ENCODE assay signal across 14 cellular contexts in the genomic region with DNA sequence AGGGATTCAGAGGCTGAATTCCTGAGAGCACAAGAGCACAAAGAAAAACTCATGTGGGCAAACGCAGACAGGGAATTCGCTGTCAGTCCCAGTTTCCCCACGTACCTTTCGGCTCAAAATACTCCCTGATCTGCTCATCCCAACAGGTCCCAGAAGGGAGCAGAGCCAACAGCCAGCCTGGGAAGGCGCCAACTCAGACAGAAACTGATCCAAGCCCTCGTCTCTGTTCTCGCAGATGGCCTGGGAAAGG.
DNase-seq lines count a peak whose midpoint lies in the region; ATAC-seq and TF ChIP-seq lines count a peak whose summit lies in the region.
"Had no signal": no experiment of that assay in that cellular context is flagged by ENCODE, and none has a peak within 500 bp of the region (broad histone marks: within the 10 kb centered on the region; RNA-seq: fewer than 3 reads in every experiment).

No MANE protein-coding gene starts in this region.

- H3K9ac ChIP-seq in HUES6 (ENCODE audit: low read length) = no peak overlapping the region
- H3K9ac ChIP-seq: GM23248 had no signal

- no peak for TF ChIP-seq POLR2A in prostate gland (IDR thresholded peaks at IDR 0.05)

- intact Hi-C loops in prostate gland (cut with DNase I) = no loop called here

- H3K36me3 ChIP-seq in HUES6 (ENCODE audit: control insufficient read depth, insufficient read depth, low read length) (no peaks in the 10 kb centered on the region), prostate gland (no peaks in the 10 kb centered on the region)
- H3K36me3 ChIP-seq: sigmoid colon, suprapubic skin had no signal

- DNase-seq in NCI-H82 treated with DMSO at 0.1 percent for 48 hours (lab: John Stamatoyannopoulos, UW; ENCODE audit: unreplicated experiment) (peak; percentile 78), foreskin keratinocyte (peak in 1 of 2 donors; percentile 47), prostate gland (ENCODE audit: low spot score) (peak; percentile 55)
- DNase-seq in activated CD4-positive, CD25-positive, alpha-beta regulatory T cell (lab: John Stamatoyannopoulos, UW) = no peak
- DNase-seq: activated CD4-positive, alpha-beta T cell treated with anti-CD3 and anti-CD28 coated beads for 48 hours; erythroblast; GM23248; sigmoid colon; SW 1271 had no signal

- TF ChIP-seq CTCF in foreskin keratinocyte (conservative IDR thresholded peaks at IDR 0.05) = no peak
- TF ChIP-seq CTCF in prostate gland (IDR thresholded peaks at IDR 0.05) = no peak

- ATAC-seq in foreskin keratinocyte (no peak), GM21381 (IDR thresholded peaks at IDR 0.05; ENCODE audit: unreplicated experiment) (no peak), HG03196 (IDR thresholded peaks at IDR 0.05; ENCODE audit: unreplicated experiment) (no peak)

- H3K4me3 ChIP-seq in HUES6 (ENCODE audit: low read depth, low read length) = peak overlapping the region; percentile 47; the same call in 1 of the 2 replicates
- no peak overlapping the region for H3K4me3 ChIP-seq in prostate gland
- H3K4me3 ChIP-seq: GM23248, mucosa of descending colon, sigmoid colon, suprapubic skin had no signal

- H3K4me1 ChIP-seq in HUES6 (ENCODE audit: control insufficient read depth, insufficient read depth, low read length) (peaks cover 32% of the 10 kb centered on the region), foreskin keratinocyte (peaks cover 3% of the 10 kb centered on the region), prostate gland (replicated peaks) (peaks cover 7% of the 10 kb centered on the region)

- 29% methylated on average over 7 of the region's 7 CpGs for WGBS in prostate gland

- peaks cover 96% of the 10 kb centered on the region for H3K27me3 ChIP-seq in HUES6 (ENCODE audit: control insufficient read depth, insufficient read depth, low read length)
- H3K27me3 ChIP-seq in foreskin keratinocyte = peaks cover 92% of the 10 kb centered on the region
- no peaks in the 10 kb centered on the region for H3K27me3 ChIP-seq in prostate gland (replicated peaks; ENCODE audit: insufficient read depth)

- H3K9me3 ChIP-seq in HUES6 (ENCODE audit: control insufficient read depth, insufficient read depth, low read depth, low read length) = peaks cover 19% of the 10 kb centered on the region
- H3K9me3 ChIP-seq in prostate gland = no peaks in the 10 kb centered on the region
- H3K9me3 ChIP-seq: mucosa of descending colon, sigmoid colon, suprapubic skin had no signal

- no peak overlapping the region for H3K27ac ChIP-seq in HUES6 (ENCODE audit: low read depth, low read length)
- H3K27ac ChIP-seq in foreskin keratinocyte = peak overlapping the region; percentile 37
- peak overlapping the region; percentile 79 for H3K27ac ChIP-seq in prostate gland
- H3K27ac ChIP-seq: GM23248, sigmoid colon, suprapubic skin had no signal

Comparison
In these comparisons a context has a peak if more than half of its experiments do, and no peak if none do; other contexts are left out.
1. DNase-seq: peak in NCI-H82 treated with DMSO at 0.1 percent for 48 hours (single experiment) and prostate gland (single experiment); none in activated CD4-positive, CD25-positive, alpha-beta regulatory T cell (0 of 4).